In genomic region chr5:44875661-44876250, GRCh38 we compare ENCODE assay signal across 8 cellular contexts.
DNase-seq lines count a peak whose midpoint lies in the region; ATAC-seq and TF ChIP-seq lines count a peak whose summit lies in the region.

No MANE protein-coding gene starts in this region.

- H3K4me2 ChIP-seq in smooth muscle cell, result peak overlapping the region; percentile 45

- peak; percentile 41 for DNase-seq in activated CD4-positive, alpha-beta T cell treated with anti-CD3 and anti-CD28 coated beads for 48 hours
- no peak for DNase-seq in activated CD4-positive, alpha-beta T cell treated with anti-CD3 and anti-CD28 coated beads for 1 hour
- peak; percentile 15 for DNase-seq in NB4 (ENCODE audit: low read depth)
- DNase-seq in astrocyte of the cerebellum (ENCODE audit: low read depth), result peak; percentile 59
- no peak for DNase-seq in smooth muscle cell (lab: John Stamatoyannopoulos, UW; ENCODE audit: unreplicated experiment)
- no peak for DNase-seq in activated gamma-delta T cell treated with Interleukin-2 at 50 U/mL for 16 hours
- DNase-seq in NCI-H82 (lab: John Stamatoyannopoulos, UW), result no peak

- peak overlapping the region; percentile 94 for H3K27ac ChIP-seq in smooth muscle cell (ENCODE audit: low read depth)

- in situ Hi-C loops in astrocyte of the cerebellum (cut with HindIII; ENCODE audit: low sequenced_read_pairs), result no loop called here

- no peaks in the 10 kb centered on the region for H4K20me1 ChIP-seq in smooth muscle cell (ENCODE audit: low read depth)

- H2AFZ ChIP-seq in smooth muscle cell (ENCODE audit: low read depth), result peak overlapping the region; percentile 8

- TF ChIP-seq POLR2A in NB4 (IDR thresholded peaks at IDR 0.05; ENCODE audit: extremely low read depth, insufficient read length), result no peak

- H3K9ac ChIP-seq in smooth muscle cell (ENCODE audit: low read depth), result peak overlapping the region; percentile 64

- H3K4me1 ChIP-seq in smooth muscle cell (ENCODE audit: low read depth), result no peaks in the 10 kb centered on the region

- ATAC-seq in HG02759 (IDR thresholded peaks at IDR 0.05; ENCODE audit: unreplicated experiment), result peak; percentile 99

- no peaks in the 10 kb centered on the region for H3K36me3 ChIP-seq in smooth muscle cell (ENCODE audit: low read depth)

- H3K4me3 ChIP-seq in NB4 (ENCODE audit: low read depth, low read length) (no peak overlapping the region), astrocyte of the cerebellum (ENCODE audit: low read depth, low read length) (no peak overlapping the region), smooth muscle cell (no peak overlapping the region)

- H3K9me3 ChIP-seq in smooth muscle cell (replicated peaks; ENCODE audit: low read depth), result no peaks in the 10 kb centered on the region

- TF ChIP-seq CTCF in NB4 (IDR thresholded peaks at IDR 0.05; ENCODE audit: low read depth, low read length), result no peak
- no peak for TF ChIP-seq CTCF in astrocyte of the cerebellum (IDR thresholded peaks at IDR 0.05; ENCODE audit: low read depth, low read length, missing control alignments)
- no peak for TF ChIP-seq CTCF in smooth muscle cell (IDR thresholded peaks at IDR 0.05; ENCODE audit: borderline replicate concordance, insufficient read depth, poor library complexity, severe bottlenecking)

- H3F3A ChIP-seq in smooth muscle cell (ENCODE audit: low read depth), result peaks cover 3% of the 10 kb centered on the region

- 38% methylated on average over 4 of the region's 4 CpGs for WGBS in smooth muscle cell (ENCODE audit: low lambda C conversion rate)

- H3K79me2 ChIP-seq in smooth muscle cell (ENCODE audit: low read depth), result no peaks in the 10 kb centered on the region

- H3K27me3 ChIP-seq in smooth muscle cell (ENCODE audit: low read depth), result no peaks in the 10 kb centered on the region

Comparison
In these comparisons a context has a peak if more than half of its experiments do, and no peak if none do; other contexts are left out.
1. DNase-seq: peak in activated CD4-positive, alpha-beta T cell treated with anti-CD3 and anti-CD28 coated beads for 48 hours (single experiment), NB4 (single experiment) and astrocyte of the cerebellum (single experiment); none in activated CD4-positive, alpha-beta T cell treated with anti-CD3 and anti-CD28 coated beads for 1 hour (single experiment), smooth muscle cell (single experiment), activated gamma-delta T cell treated with Interleukin-2 at 50 U/mL for 16 hours (single experiment) and NCI-H82 (single experiment).